In genomic region chr1:215028954-215029353, GRCh38 we compare ENCODE assay signal across 36 cellular contexts. TPM values are rescaled to one million over a fixed set of nuclear protein-coding genes. Genes with fewer than 3 reads are reported as not detected.
"Had no signal": no experiment of that assay in that cellular context is flagged by ENCODE, and none has a peak within 500 bp of the region (broad histone marks: within the 10 kb centered on the region; RNA-seq: fewer than 3 reads in every experiment).

No MANE protein-coding gene starts in this region.

- H3K27ac Mint-ChIP-seq: activated B cell treated with CpG ODN at 0.5 μM for 24 hours; activated CD4-positive, alpha-beta memory T cell treated with anti-CD3 and anti-CD28 coated beads for 36 hours; activated CD4-positive, alpha-beta T cell treated with anti-CD3 and anti-CD28 coated beads, Interleukin-2, amount 10 ng/mL, durations not matched to agents 24 days and 14 days; activated CD8-positive, alpha-beta T cell treated with anti-CD3 and anti-CD28 coated beads for 36 hours; activated naive CD4-positive, alpha-beta T cell treated with anti-CD3 and anti-CD28 coated beads, Interleukin-2, amount 10 ng/mL, durations not matched to agents 7 days and 5 days; activated naive CD4-positive, alpha-beta T cell treated with anti-CD3 and anti-CD28 coated beads, Interleukin-2, amount 50 U/mL, for 24 hours; activated naive CD8-positive, alpha-beta T cell; activated naive CD8-positive, alpha-beta T cell treated with anti-CD3 and anti-CD28 coated beads, Interleukin-2, amount 10 ng/mL, durations not matched to agents 7 days and 5 days; activated naive CD8-positive, alpha-beta T cell treated with anti-CD3 and anti-CD28 coated beads, Interleukin-2, amount 50 U/mL, for 24 hours; activated T-helper 2 cell treated with anti-CD3 and anti-CD28 coated beads, Interferon-gamma antibody, Interleukin-2, Interleukin-4, amounts not matched to agents 10 μg/mL and 5 μg/mL and 100 μg/mL, durations not matched to agents 14 hours and 24 hours and 36 hours; T-cell; T-helper 1 cell treated with Interleukin-12 subunit alpha and Interleukin-12 subunit beta and Interleukin-4 antibody, amounts not matched to agents 30 μg/mL and 1 μg/mL, for 36 hours; T-helper 2 cell treated with Interferon-gamma antibody and Interleukin-4, amounts not matched to agents 5 μg/mL and 100 μg/mL, for 36 hours had no signal

- H3K27me3 ChIP-seq: body of pancreas, cardiac muscle cell had no signal

- H3K9me3 Mint-ChIP-seq: activated B cell treated with CpG ODN at 0.5 μM for 24 hours; activated CD4-positive, alpha-beta memory T cell treated with anti-CD3 and anti-CD28 coated beads for 36 hours; activated CD4-positive, alpha-beta T cell treated with anti-CD3 and anti-CD28 coated beads, Interleukin-2, amount 10 ng/mL, durations not matched to agents 24 days and 14 days; activated CD8-positive, alpha-beta T cell treated with anti-CD3 and anti-CD28 coated beads for 36 hours; activated naive CD4-positive, alpha-beta T cell treated with anti-CD3 and anti-CD28 coated beads, Interleukin-2, amount 10 ng/mL, durations not matched to agents 7 days and 5 days; activated naive CD4-positive, alpha-beta T cell treated with anti-CD3 and anti-CD28 coated beads, Interleukin-2, amount 50 U/mL, for 24 hours; activated naive CD8-positive, alpha-beta T cell treated with anti-CD3 and anti-CD28 coated beads, Interleukin-2, amount 10 ng/mL, durations not matched to agents 7 days and 5 days; activated naive CD8-positive, alpha-beta T cell treated with anti-CD3 and anti-CD28 coated beads, Interleukin-2, amount 50 U/mL, for 24 hours; activated T-helper 2 cell treated with anti-CD3 and anti-CD28 coated beads, Interferon-gamma antibody, Interleukin-2, Interleukin-4, amounts not matched to agents 10 μg/mL and 5 μg/mL and 100 μg/mL, durations not matched to agents 14 hours and 24 hours and 36 hours; T-helper 1 cell treated with Interleukin-12 subunit alpha and Interleukin-12 subunit beta and Interleukin-4 antibody, amounts not matched to agents 30 μg/mL and 1 μg/mL, for 36 hours; T-helper 2 cell treated with Interferon-gamma antibody and Interleukin-4, amounts not matched to agents 5 μg/mL and 100 μg/mL, for 36 hours had no signal

- ATAC-seq: activated CD8-positive, alpha-beta T cell treated with anti-CD3 and anti-CD28 coated beads for 36 hours; activated naive CD8-positive, alpha-beta T cell treated with anti-CD3 and anti-CD28 coated beads, Interleukin-2, amount 50 U/mL, for 24 hours; body of pancreas; T-cell had no signal

- H3K4me1 Mint-ChIP-seq: activated B cell treated with CpG ODN at 0.5 μM for 24 hours; activated CD4-positive, alpha-beta T cell treated with anti-CD3 and anti-CD28 coated beads, Interleukin-2, amount 10 ng/mL, durations not matched to agents 24 days and 14 days; activated naive CD4-positive, alpha-beta T cell treated with anti-CD3 and anti-CD28 coated beads, Interleukin-2, amount 10 ng/mL, durations not matched to agents 7 days and 5 days; activated naive CD4-positive, alpha-beta T cell treated with anti-CD3 and anti-CD28 coated beads, Interleukin-2, amount 50 U/mL, for 24 hours; activated naive CD8-positive, alpha-beta T cell treated with anti-CD3 and anti-CD28 coated beads, Interleukin-2, amount 10 ng/mL, durations not matched to agents 7 days and 5 days; activated naive CD8-positive, alpha-beta T cell treated with anti-CD3 and anti-CD28 coated beads, Interleukin-2, amount 50 U/mL, for 24 hours; central memory CD8-positive, alpha-beta T cell; T-cell had no signal

- H3K4me1 ChIP-seq: body of pancreas had no signal

- H3K36me3 Mint-ChIP-seq: activated CD4-positive, alpha-beta memory T cell treated with anti-CD3 and anti-CD28 coated beads for 36 hours; activated naive CD4-positive, alpha-beta T cell treated with anti-CD3 and anti-CD28 coated beads, Interleukin-2, amount 10 ng/mL, durations not matched to agents 7 days and 5 days; activated naive CD4-positive, alpha-beta T cell treated with anti-CD3 and anti-CD28 coated beads, Interleukin-2, amount 50 U/mL, for 24 hours; activated naive CD8-positive, alpha-beta T cell; activated naive CD8-positive, alpha-beta T cell treated with anti-CD3 and anti-CD28 coated beads, Interleukin-2, amount 10 ng/mL, durations not matched to agents 7 days and 5 days; T-cell had no signal

- DNase-seq: activated B cell treated with CpG ODN at 0.5 μM for 24 hours; activated CD4-positive, alpha-beta memory T cell treated with anti-CD3 and anti-CD28 coated beads for 36 hours; activated CD4-positive, alpha-beta T cell treated with anti-CD3 and anti-CD28 coated beads for 4 hours; activated CD4-positive, alpha-beta T cell treated with anti-CD3 and anti-CD28 coated beads, Interleukin-2, amount 10 ng/mL, durations not matched to agents 24 days and 14 days; activated CD4-positive, alpha-beta T cell treated with anti-CD3 and anti-CD28 coated beads, Interleukin-2, amount 50 U/mL, for 1 hour; activated CD4-positive, alpha-beta T cell treated with anti-CD3 and anti-CD28 coated beads, Interleukin-2, amount 50 U/mL, for 4 hours; activated CD4-positive, CD25-positive, alpha-beta regulatory T cell treated with anti-CD3 and anti-CD28 coated beads, Interleukin-2, amount 50 U/mL, for 72 hours; activated CD8-positive, alpha-beta memory T cell treated with anti-CD3 and anti-CD28 coated beads, Interleukin-2, amount 50 U/mL, for 4 hours; activated CD8-positive, alpha-beta T cell treated with anti-CD3 and anti-CD28 coated beads for 36 hours; activated effector memory CD4-positive, alpha-beta T cell treated with Interleukin-2 at 50 U/mL for 16 hours; activated gamma-delta T cell; activated naive CD4-positive, alpha-beta T cell treated with anti-CD3 and anti-CD28 coated beads, Interleukin-2, amount 10 ng/mL, durations not matched to agents 7 days and 5 days; activated naive CD4-positive, alpha-beta T cell treated with Interleukin-2 at 50 U/mL for 16 hours; activated naive CD8-positive, alpha-beta T cell treated with anti-CD3 and anti-CD28 coated beads, Interleukin-2, amount 10 ng/mL, durations not matched to agents 7 days and 5 days; activated naive CD8-positive, alpha-beta T cell treated with anti-CD3 and anti-CD28 coated beads, Interleukin-2, amount 50 U/mL, for 24 hours; activated T-cell treated with anti-CD3 and anti-CD28 coated beads for 4 hours; activated T-cell treated with anti-CD3 and anti-CD28 coated beads, Interleukin-2, amount 50 U/mL, for 1 hour; activated T-cell treated with anti-CD3 and anti-CD28 coated beads, Interleukin-2, amount 50 U/mL, for 48 hours; aorta; body of pancreas; caudate nucleus; cerebellar nuclear complex; T-cell; T-helper 2 cell; T-helper 9 cell had no signal

- H3K4me3 Mint-ChIP-seq: activated B cell treated with CpG ODN at 0.5 μM for 24 hours; activated CD4-positive, alpha-beta memory T cell treated with anti-CD3 and anti-CD28 coated beads for 36 hours; activated CD4-positive, alpha-beta T cell treated with anti-CD3 and anti-CD28 coated beads, Interleukin-2, amount 10 ng/mL, durations not matched to agents 24 days and 14 days; activated CD8-positive, alpha-beta T cell treated with anti-CD3 and anti-CD28 coated beads for 36 hours; activated naive CD4-positive, alpha-beta T cell treated with anti-CD3 and anti-CD28 coated beads, Interleukin-2, amount 10 ng/mL, durations not matched to agents 7 days and 5 days; activated naive CD4-positive, alpha-beta T cell treated with anti-CD3 and anti-CD28 coated beads, Interleukin-2, amount 50 U/mL, for 24 hours; activated naive CD8-positive, alpha-beta T cell; activated naive CD8-positive, alpha-beta T cell treated with anti-CD3 and anti-CD28 coated beads, Interleukin-2, amount 10 ng/mL, durations not matched to agents 7 days and 5 days; activated naive CD8-positive, alpha-beta T cell treated with anti-CD3 and anti-CD28 coated beads, Interleukin-2, amount 50 U/mL, for 24 hours; central memory CD8-positive, alpha-beta T cell; T-cell; T-helper 1 cell treated with Interleukin-12 subunit alpha and Interleukin-12 subunit beta and Interleukin-4 antibody, amounts not matched to agents 30 μg/mL and 1 μg/mL, for 36 hours; T-helper 2 cell treated with Interferon-gamma antibody and Interleukin-4, amounts not matched to agents 5 μg/mL and 100 μg/mL, for 36 hours had no signal

- H3K27me3 Mint-ChIP-seq: activated B cell treated with CpG ODN at 0.5 μM for 24 hours; activated CD4-positive, alpha-beta T cell treated with anti-CD3 and anti-CD28 coated beads, Interleukin-2, amount 10 ng/mL, durations not matched to agents 24 days and 14 days; activated CD8-positive, alpha-beta T cell treated with anti-CD3 and anti-CD28 coated beads for 36 hours; activated naive CD4-positive, alpha-beta T cell treated with anti-CD3 and anti-CD28 coated beads, Interleukin-2, amount 10 ng/mL, durations not matched to agents 7 days and 5 days; activated naive CD8-positive, alpha-beta T cell treated with anti-CD3 and anti-CD28 coated beads, Interleukin-2, amount 10 ng/mL, durations not matched to agents 7 days and 5 days; activated naive CD8-positive, alpha-beta T cell treated with anti-CD3 and anti-CD28 coated beads, Interleukin-2, amount 50 U/mL, for 24 hours; central memory CD8-positive, alpha-beta T cell had no signal

- H3K27ac ChIP-seq: body of pancreas, cardiac muscle cell, VCaP had no signal

- H3K9me3 ChIP-seq: body of pancreas had no signal

- H3K4me3 ChIP-seq: body of pancreas, cardiac muscle cell had no signal

- H3K36me3 ChIP-seq: cardiac muscle cell had no signal

- FAIRE-seq: astrocyte, bronchial epithelial cell had no signal

RNA-seq across cellular contexts. Expression of gene KCNK2, which starts 53.6 kb away (rescaled TPM):
- total RNA-seq: activated B cell treated with CpG ODN at 0.5 μM for 24 hours; activated CD4-positive, alpha-beta memory T cell treated with anti-CD3 and anti-CD28 coated beads for 36 hours; activated CD4-positive, alpha-beta T cell treated with anti-CD3 and anti-CD28 coated beads, Interleukin-2, amount 10 ng/mL, durations not matched to agents 24 days and 14 days; activated CD8-positive, alpha-beta memory T cell treated with anti-CD3 and anti-CD28 coated beads for 36 hours; activated CD8-positive, alpha-beta T cell treated with anti-CD3 and anti-CD28 coated beads for 36 hours; activated naive CD8-positive, alpha-beta T cell treated with anti-CD3 and anti-CD28 coated beads, Interleukin-2, amount 10 ng/mL, durations not matched to agents 7 days and 5 days; activated T-helper 2 cell treated with anti-CD3 and anti-CD28 coated beads, Interferon-gamma antibody, Interleukin-2, Interleukin-4, amounts not matched to agents 10 μg/mL and 5 μg/mL and 100 μg/mL, durations not matched to agents 14 hours and 24 hours and 36 hours; cardiac muscle cell; T-cell had no signal
- polyA plus RNA-seq: cardiac muscle cell had no signal
